17 cellular contexts compared by ENCODE assay signal in genomic region chr7:74403521-74404387, GRCh38.
"Had no signal": no experiment of that assay in that cellular context is flagged by ENCODE, and none has a peak within 500 bp of the region (broad histone marks: within the 10 kb centered on the region; RNA-seq: fewer than 3 reads in every experiment).

No MANE protein-coding gene starts in this region.

- DNase-seq: activated CD4-positive, alpha-beta memory T cell treated with anti-CD3 and anti-CD28 coated beads, Interleukin-2, amount 10 ng/mL, durations not matched to agents 7 days and 5 days; activated CD4-positive, alpha-beta T cell treated with anti-CD3 and anti-CD28 coated beads, Interleukin-2, amount 10 ng/mL, durations not matched to agents 24 days and 14 days; activated effector memory CD4-positive, alpha-beta T cell treated with anti-CD3 and anti-CD28 coated beads, Interleukin-2, amount 50 U/mL, for 16 hours; activated naive CD4-positive, alpha-beta T cell treated with anti-CD3 and anti-CD28 coated beads, Interleukin-2, amount 10 ng/mL, durations not matched to agents 7 days and 5 days; activated T-cell treated with anti-CD3 and anti-CD28 coated beads for 4 hours; amygdala; cortex of kidney; heart right ventricle; left lung; naive B cell; occipital lobe; stimulated activated CD4-positive, alpha-beta T cell treated with anti-CD3 and anti-CD28 coated beads, Interleukin-4, amount 100 ng/mL, for 4 hours; substantia nigra had no signal

- H3K27ac ChIP-seq: epithelial cell of prostate, heart right ventricle, left lung, tibial artery had no signal

- H3K4me3 ChIP-seq: heart right ventricle, left lung, lung, tibial artery had no signal

- ATAC-seq: activated CD4-positive, CD25-positive, alpha-beta regulatory T cell treated with anti-CD3 and anti-CD28 coated beads, Interleukin-2, amount 50 U/mL, for 24 hours; heart right ventricle; left lung had no signal

- H3K4me1 ChIP-seq: heart right ventricle, left lung, tibial artery had no signal

- H3K27me3 ChIP-seq: heart right ventricle, left lung, tibial artery had no signal

- H3K9me3 ChIP-seq: heart right ventricle, left lung, tibial artery had no signal
